8 cellular contexts compared by ENCODE assay signal in genomic region chr6:56637640-56638039, GRCh38. TPM values are rescaled to one million over a fixed set of nuclear protein-coding genes. Genes with fewer than 3 reads are reported as not detected.
DNase-seq lines count a peak whose midpoint lies in the region; ATAC-seq and TF ChIP-seq lines count a peak whose summit lies in the region.

No MANE protein-coding gene starts in this region.

- H3K36me3 ChIP-seq in Panc1 (ENCODE audit: control insufficient read depth, insufficient read depth, low read length), result peaks cover 56% of the 10 kb centered on the region
- peaks cover 18% of the 10 kb centered on the region for H3K36me3 ChIP-seq in neural progenitor cell

- H3K27ac ChIP-seq in Panc1 (ENCODE audit: low read length) (no peak overlapping the region), neural progenitor cell (no peak overlapping the region)

- H4K20me1 ChIP-seq in neural progenitor cell (ENCODE audit: low read depth), result no peaks in the 10 kb centered on the region

- H3K27me3 ChIP-seq in Panc1 (ENCODE audit: control insufficient read depth, insufficient read depth, low read length) (no peaks in the 10 kb centered on the region), neural progenitor cell (no peaks in the 10 kb centered on the region)

- H3K36me3 Mint-ChIP-seq in CD14-positive monocyte (peaks cover 3 to 14% of the 10 kb centered on the region in 2 donors), neural progenitor cell (peaks cover 26% of the 10 kb centered on the region)

- in situ Hi-C loops in Panc1 (cut with HindIII; ENCODE audit: low pct_unique_long_range_greater_than_20kb, low sequenced_read_pairs), result no loop called here

- H3K4me3 Mint-ChIP-seq in CD14-positive monocyte (no peak overlapping the region), neural progenitor cell (no peak overlapping the region)

- H2AFZ ChIP-seq in neural progenitor cell (replicated peaks), result no peak overlapping the region

- H3K4me3 ChIP-seq in Panc1 (ENCODE audit: low read depth in 2 of 2, low read length in 2 of 2), result no peak overlapping the region
- H3K4me3 ChIP-seq in epithelial cell of proximal tubule (ENCODE audit: low read depth, low read length), result no peak overlapping the region
- H3K4me3 ChIP-seq in neural progenitor cell, result no peak overlapping the region

- intact Hi-C loops in CD14-positive monocyte (cut with micrococcal nuclease) (loop anchor here (5.0 to 10.0 kb wide), 2 partner anchors 117 to 215 kb away; no protein-coding TSS in a partner anchor), Panc1 (cut with micrococcal nuclease; ENCODE audit: unreplicated experiment) (loop anchor here (2.0 to 5.0 kb wide), 3 partner anchors 61 to 215 kb away; no protein-coding TSS in a partner anchor)

- no peaks in the 10 kb centered on the region for H3K4me1 Mint-ChIP-seq in CD14-positive monocyte
- H3K4me1 Mint-ChIP-seq in neural progenitor cell, result peaks cover 5% of the 10 kb centered on the region

- H3F3A ChIP-seq in neural progenitor cell (ENCODE audit: low read depth), result peaks cover 23% of the 10 kb centered on the region

- no peak overlapping the region for H3K4me2 ChIP-seq in neural progenitor cell

- peaks cover 0 to 3% (median 0%) of the 10 kb centered on the region in 7 donors for H3K9me3 Mint-ChIP-seq in CD14-positive monocyte
- H3K9me3 Mint-ChIP-seq in neural progenitor cell, result no peaks in the 10 kb centered on the region

- H3K4me1 ChIP-seq in Panc1 (ENCODE audit: control insufficient read depth, insufficient read depth, low read length), result no peaks in the 10 kb centered on the region; the same call in 1 of the 2 replicates
- H3K4me1 ChIP-seq in neural progenitor cell, result no peaks in the 10 kb centered on the region

- H3K9me3 ChIP-seq in Panc1 (ENCODE audit: control insufficient read depth, insufficient read depth, low read depth, low read length), result no peaks in the 10 kb centered on the region
- no peaks in the 10 kb centered on the region for H3K9me3 ChIP-seq in neural progenitor cell (ENCODE audit: low read depth)

- TF ChIP-seq CTCF in CD14-positive monocyte (IDR thresholded peaks at IDR 0.05) (peak; percentile 82), Panc1 (IDR thresholded peaks at IDR 0.05) (peak; percentile 79; the same call in 1 of the 2 replicates), epithelial cell of proximal tubule (conservative IDR thresholded peaks at IDR 0.05; ENCODE audit: low read depth, low read length) (peak; percentile 52), neural progenitor cell (IDR thresholded peaks at IDR 0.05) (peak; percentile 70)

- BruUV-seq in Panc1 (replicated peaks; lab: Mats Ljungman, UMichigan), result no TSS peak

- no peaks in the 10 kb centered on the region for H3K79me2 ChIP-seq in neural progenitor cell (ENCODE audit: low read depth)

- H3K27ac Mint-ChIP-seq in CD14-positive monocyte, result no peak overlapping the region
- H3K27ac Mint-ChIP-seq in neural progenitor cell, result no peak overlapping the region

- peak; percentile 86 for ATAC-seq in Panc1
- no peak for ATAC-seq in HG03135 (IDR thresholded peaks at IDR 0.05; ENCODE audit: unreplicated experiment)
- no peak for ATAC-seq in GM21390 (IDR thresholded peaks at IDR 0.05; ENCODE audit: unreplicated experiment)

- DNase-seq in CD14-positive monocyte (ENCODE audit: low spot score), result no peak
- peak; percentile 74 for DNase-seq in HS-5 (ENCODE audit: low read depth)
- peak; percentile 75 for DNase-seq in Panc1 (ENCODE audit: low read depth, low spot score)
- DNase-seq in epithelial cell of proximal tubule (ENCODE audit: low read depth), result no peak
- peak; percentile 65 for DNase-seq in neural progenitor cell (ENCODE audit: low spot score)
- DNase-seq in OCI-M2 (lab: John Stamatoyannopoulos, UW; ENCODE audit: unreplicated experiment), result no peak

- no peak overlapping the region for H3K9ac ChIP-seq in neural progenitor cell

- POLR2A ChIA-PET in Panc1 (lab: Charles Lee), result no interaction called here

- CTCF ChIA-PET in Panc1 (lab: Charles Lee), result interaction anchor here (0.5 to 1.0 kb wide), 5 partner anchors 23 to 215 kb away, joined by 3 to 6 read pairs (median 3); no protein-coding TSS in a partner anchor

- H3K27me3 Mint-ChIP-seq in CD14-positive monocyte (ENCODE audit: low read depth in 3 of 3) (no peaks in the 10 kb centered on the region), neural progenitor cell (ENCODE audit: insufficient read depth, low read depth) (no peaks in the 10 kb centered on the region)

RNA-seq across cellular contexts. Expression of gene DST, which starts 5.0 kb away (rescaled TPM):
- polyA plus RNA-seq in CD14-positive monocyte, result 1 to 10 TPM; 1.1 to 3.2 TPM
- total RNA-seq in Panc1 (2021; ENCODE audit: unreplicated experiment) (230 TPM), epithelial cell of proximal tubule (75.8 and 97.7 TPM in 2 replicates), neural progenitor cell (ENCODE audit: low replicate concordance) (225 and 259 TPM in 2 replicates)
- polyA plus RNA-seq in Panc1 (2012; ENCODE audit: insufficient read length), result 130 TPM

Comparison
In these comparisons a context has a peak if more than half of its experiments do, and no peak if none do; other contexts are left out.
1. DNase-seq: peak in HS-5 (single experiment), Panc1 (single experiment) and neural progenitor cell (single experiment); none in CD14-positive monocyte (single experiment), epithelial cell of proximal tubule (single experiment) and OCI-M2 (single experiment).
2. Peak in every context shown above with its lines, with median percentiles within 50 percentile points of each other: CTCF ChIP-seq.